12 cellular contexts compared by ENCODE assay signal in the genomic region with DNA sequence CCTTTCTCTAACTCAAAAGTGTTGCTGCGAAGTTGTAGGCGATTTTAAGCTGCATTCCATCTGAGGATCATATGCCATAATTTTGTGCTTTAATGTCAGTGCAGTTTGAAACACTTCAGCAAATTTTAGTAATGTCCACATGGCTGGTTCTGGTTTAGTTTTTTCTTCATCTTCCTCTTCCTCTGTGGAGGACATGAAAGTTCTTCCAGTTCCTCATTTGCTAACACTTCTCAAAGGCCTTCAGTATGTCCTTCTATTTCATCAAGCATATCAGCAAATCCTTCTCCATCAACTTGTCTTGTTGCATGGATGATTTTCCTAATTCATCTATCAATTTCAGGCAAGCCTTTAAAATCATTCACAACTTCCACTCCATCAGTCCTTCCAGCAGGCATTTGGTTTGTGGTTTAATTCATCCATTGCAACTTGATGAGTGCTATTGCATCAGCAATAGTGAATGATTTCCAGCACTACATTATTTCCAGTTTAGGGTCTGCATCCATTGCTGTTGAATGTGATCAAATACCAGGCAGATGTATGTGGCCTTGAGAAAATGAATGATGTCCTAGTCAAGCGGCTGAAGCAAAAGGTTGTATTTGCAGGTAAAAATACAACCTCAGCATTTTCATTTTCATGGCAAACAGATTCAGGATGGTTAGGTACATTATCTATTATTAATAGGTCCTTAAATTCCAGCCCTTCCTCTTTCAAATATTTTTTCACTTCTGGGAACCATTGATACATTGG. TPM values are rescaled to one million over a fixed set of nuclear protein-coding genes. Genes with fewer than 3 reads are reported as not detected.
DNase-seq lines count a peak whose midpoint lies in the region; ATAC-seq and TF ChIP-seq lines count a peak whose summit lies in the region.
"Had no signal": no experiment of that assay in that cellular context is flagged by ENCODE, and none has a peak within 500 bp of the region (broad histone marks: within the 10 kb centered on the region; RNA-seq: fewer than 3 reads in every experiment).

No MANE protein-coding gene starts in this region.

- no peaks in the 10 kb centered on the region for H3K9me3 Mint-ChIP-seq in CD4-positive, alpha-beta T cell
- H3K9me3 Mint-ChIP-seq: CD8-positive, alpha-beta T cell had no signal

- no peaks in the 10 kb centered on the region; the same call in 1 of the 2 replicates for H3K36me3 ChIP-seq in SK-N-MC (ENCODE audit: insufficient read depth, low read length)
- H3K36me3 ChIP-seq in prostate gland = no peaks in the 10 kb centered on the region

- CTCF ChIA-PET in CD4-positive, alpha-beta T cell (lab: Charles Lee) = no interaction called here

- no peaks in the 10 kb centered on the region for H3K27me3 ChIP-seq in CD4-positive, alpha-beta T cell (ENCODE audit: control insufficient read depth, insufficient read depth, low read length)
- H3K27me3 ChIP-seq in HL-60 (ENCODE audit: insufficient read depth, poor library complexity, severe bottlenecking) (no peaks in the 10 kb centered on the region), prostate gland (replicated peaks; ENCODE audit: insufficient read depth) (no peaks in the 10 kb centered on the region)

- POLR2A ChIA-PET in CD4-positive, alpha-beta T cell (lab: Charles Lee) = no interaction called here

- no peak for TF ChIP-seq POLR2A in prostate gland (IDR thresholded peaks at IDR 0.05)

- no peak for ATAC-seq in CD4-positive, alpha-beta T cell (ENCODE audit: poor library complexity)
- ATAC-seq in HG03457 (IDR thresholded peaks at IDR 0.05; ENCODE audit: unreplicated experiment) = no peak
- ATAC-seq: CD8-positive, alpha-beta T cell had no signal

- no peaks in the 10 kb centered on the region for H3K27me3 Mint-ChIP-seq in CD4-positive, alpha-beta T cell

- no peak overlapping the region for H3K4me3 Mint-ChIP-seq in CD4-positive, alpha-beta T cell
- H3K4me3 Mint-ChIP-seq: CD8-positive, alpha-beta T cell had no signal

- peaks cover 34% of the 10 kb centered on the region for H3K4me1 Mint-ChIP-seq in CD4-positive, alpha-beta T cell (ENCODE audit: low read depth)

- intact Hi-C loops in CD4-positive, alpha-beta T cell (cut with DNase I, micrococcal nuclease) = no loop called here
- intact Hi-C loops in prostate gland (cut with DNase I) = no loop called here

- no peaks in the 10 kb centered on the region for H3K9me3 ChIP-seq in CD4-positive, alpha-beta T cell (ENCODE audit: control insufficient read depth, low read length)
- H3K9me3 ChIP-seq in SK-N-MC (ENCODE audit: low read depth, low read length) (no peaks in the 10 kb centered on the region), prostate gland (no peaks in the 10 kb centered on the region)

- peak overlapping the region; percentile 26 for H3K9ac ChIP-seq in SK-N-MC (ENCODE audit: insufficient read length)

- DNase-seq in CD4-positive, alpha-beta T cell = no peak
- DNase-seq in HL-60 (ENCODE audit: low read depth in 1 of 2, low spot score in 1 of 2) = peak in 1 of 2 experiments; percentile 38
- peak; percentile 35 for DNase-seq in SK-N-MC (ENCODE audit: low read depth, low spot score)
- DNase-seq in fibroblast of pulmonary artery (ENCODE audit: low read depth) = peak; percentile 9
- DNase-seq in NCI-H1417 treated with DMSO at 0.1 percent for 48 hours (lab: John Stamatoyannopoulos, UW) = no peak
- DNase-seq in prostate gland (ENCODE audit: low spot score) = no peak
- DNase-seq in activated CD4-positive, CD25-positive, alpha-beta regulatory T cell treated with anti-CD3 and anti-CD28 coated beads, Interleukin-2, amount 50 U/mL, for 72 hours = no peak
- DNase-seq: anterior cingulate cortex; CD8-positive, alpha-beta T cell; kidney; NCI-H2171 treated with DMSO at 0.1 percent for 48 hours had no signal

- H3K27ac Mint-ChIP-seq in CD4-positive, alpha-beta T cell = peak overlapping the region; percentile 50
- H3K27ac Mint-ChIP-seq: CD8-positive, alpha-beta T cell had no signal

- no peak for TF ChIP-seq CTCF in CD4-positive, alpha-beta T cell (IDR thresholded peaks at IDR 0.05)
- TF ChIP-seq CTCF in HL-60 (IDR thresholded peaks at IDR 0.05; ENCODE audit: insufficient read depth, low read length) (no peak), fibroblast of pulmonary artery (IDR thresholded peaks at IDR 0.05; ENCODE audit: low read length, missing control alignments) (no peak), prostate gland (IDR thresholded peaks at IDR 0.05) (no peak)

- H3K27ac ChIP-seq in CD4-positive, alpha-beta T cell (ENCODE audit: low read depth, low read length) = no peak overlapping the region
- H3K27ac ChIP-seq in HL-60 (replicated peaks) = peak overlapping the region; percentile 56
- H3K27ac ChIP-seq in SK-N-MC = peak overlapping the region; percentile 66
- H3K27ac ChIP-seq in prostate gland = no peak overlapping the region

- H3K4me3 ChIP-seq in HL-60 (replicated peaks; ENCODE audit: insufficient read depth, low read length) (no peak overlapping the region), SK-N-MC (no peak overlapping the region), fibroblast of pulmonary artery (replicated peaks; ENCODE audit: low read depth, low read length) (no peak overlapping the region), prostate gland (no peak overlapping the region)

- H3K4me1 ChIP-seq in prostate gland (replicated peaks) = peaks cover 5% of the 10 kb centered on the region

- H3K36me3 Mint-ChIP-seq in CD4-positive, alpha-beta T cell (ENCODE audit: low read depth) = peaks cover 80% of the 10 kb centered on the region

- WGBS in prostate gland = 95% methylated on average over 3 of the region's 3 CpGs

RNA-seq across cellular contexts. Expression of gene SHLD1, which starts 20.2 kb away (rescaled TPM):
- 1 to 10 TPM; 7.0 to 7.3 TPM for total RNA-seq in CD4-positive, alpha-beta T cell
- 10 to 100 TPM in 1 of 2 donors, 1 to 10 TPM in 1; 6.4 to 10.5 TPM for total RNA-seq in prostate gland

Comparison
In these comparisons a context has a peak if more than half of its experiments do, and no peak if none do; other contexts are left out.
1. DNase-seq: peak in SK-N-MC (single experiment) and fibroblast of pulmonary artery (single experiment); none in CD4-positive, alpha-beta T cell (0 of 10), NCI-H1417 treated with DMSO at 0.1 percent for 48 hours (single experiment), prostate gland (single experiment) and activated CD4-positive, CD25-positive, alpha-beta regulatory T cell treated with anti-CD3 and anti-CD28 coated beads, Interleukin-2, amount 50 U/mL, for 72 hours (single experiment).
2. H3K27ac ChIP-seq: peak in HL-60 (single experiment) and SK-N-MC (single experiment); none in CD4-positive, alpha-beta T cell (single experiment) and prostate gland (0 of 2).